1 cellular context compared by ENCODE assay signal in genomic region chr2:74552914-74553811, GRCh38.
TF ChIP-seq lines count a peak whose summit lies in the region.

No MANE protein-coding gene starts in this region.

TF ChIP-seq in H1, 55 proteins besides CTCF, POLR2A, EP300 and RAD21:
- TF ChIP-seq SAP30 (IDR thresholded peaks at IDR 0.05; ENCODE audit: insufficient read depth, insufficient replicate concordance, low read length) (peak; percentile 27), TAF1 (IDR thresholded peaks at IDR 0.05; ENCODE audit: low read depth, low read length) (0 out of 2 replicates have a peak, but pooled peaks have one; percentile 4), CBX8 (IDR thresholded peaks at IDR 0.05; ENCODE audit: borderline replicate concordance, low read depth, low read length) (no peak), HDAC2 (IDR thresholded peaks at IDR 0.05; ENCODE audit: borderline replicate concordance in 1 of 2, low read depth in 2 of 2, low read length in 2 of 2) (0 out of 4 replicates have a peak, but pooled peaks of 1 of the 2 experiments have one; percentile 17), SUZ12 (IDR thresholded peaks at IDR 0.05; ENCODE audit: low read length) (peak; percentile 23; the same call in 1 of the 2 replicates), KDM4A (IDR thresholded peaks at IDR 0.05; ENCODE audit: low read depth, low read length, severe bottlenecking) (no peak), RBBP5 (IDR thresholded peaks at IDR 0.05; ENCODE audit: borderline replicate concordance, low read depth, low read length) (0 out of 2 replicates have a peak, but pooled peaks have one; percentile 54), SP4 (IDR thresholded peaks at IDR 0.05; ENCODE audit: low read length) (no peak)
